ENCODE assay signal across 10 cellular contexts in the genomic region with DNA sequence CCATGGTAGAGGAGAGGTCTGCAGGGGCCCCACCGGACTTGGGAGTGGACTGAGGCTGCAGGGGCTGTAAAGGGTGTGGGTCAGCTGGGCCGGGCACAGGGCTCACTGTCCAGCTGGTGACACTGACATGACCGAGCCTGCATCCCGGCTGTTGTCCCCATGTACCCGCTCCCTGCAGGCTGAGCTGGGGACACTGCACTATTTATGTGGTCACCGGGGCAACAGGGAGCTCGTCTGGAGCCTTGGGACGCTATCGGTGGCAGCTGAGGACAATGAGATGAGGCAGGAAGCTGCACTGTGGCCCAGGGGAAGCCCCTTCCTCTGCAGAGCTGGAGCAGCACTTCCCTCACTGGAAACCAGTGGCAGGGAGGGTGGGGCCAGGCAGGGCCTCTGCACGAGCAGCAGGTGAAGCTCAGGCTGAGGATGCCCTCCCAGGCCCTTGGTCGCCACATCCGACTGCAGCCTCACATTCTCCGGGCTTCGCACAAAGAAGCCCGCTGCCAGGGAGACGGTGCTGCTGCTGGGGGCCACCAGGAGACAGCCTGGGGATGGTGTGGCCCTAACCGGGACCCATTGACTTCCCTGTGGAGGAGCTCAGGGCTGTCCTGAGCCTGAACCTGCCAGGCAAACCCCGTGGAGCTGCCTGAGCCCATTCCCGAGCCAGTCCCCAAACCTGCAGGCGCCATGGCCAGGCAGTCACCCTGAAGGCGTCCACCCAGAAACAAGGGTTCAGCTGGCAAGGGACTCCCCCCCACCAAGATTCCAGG. TPM values are rescaled to one million over a fixed set of nuclear protein-coding genes. Genes with fewer than 3 reads are reported as not detected.
DNase-seq lines count a peak whose midpoint lies in the region; ATAC-seq and TF ChIP-seq lines count a peak whose summit lies in the region.
"Had no signal": no experiment of that assay in that cellular context is flagged by ENCODE, and none has a peak within 500 bp of the region (broad histone marks: within the 10 kb centered on the region; RNA-seq: fewer than 3 reads in every experiment).

No MANE protein-coding gene starts in this region.

- POLR2A ChIA-PET in activated CD8-positive, alpha-beta T cell treated with anti-CD3 and anti-CD28 coated beads for 36 hours (lab: Charles Lee), result interaction anchor here (0.6 kb wide), 1 partner anchor 1257 kb away, joined by 3 read pairs; no protein-coding TSS in a partner anchor

- intact Hi-C loops in activated CD8-positive, alpha-beta T cell treated with anti-CD3 and anti-CD28 coated beads for 36 hours (cut with micrococcal nuclease), result loop anchor here (5.0 kb wide), 1 partner anchor 84 kb away; no protein-coding TSS in a partner anchor

- CTCF ChIA-PET in activated CD8-positive, alpha-beta T cell treated with anti-CD3 and anti-CD28 coated beads for 36 hours (lab: Charles Lee), result interaction anchor here (0.8 kb wide), 1 partner anchor 166 kb away, joined by 3 read pairs; no protein-coding TSS in a partner anchor

- no peak overlapping the region for H3K4me3 Mint-ChIP-seq in activated CD8-positive, alpha-beta T cell treated with anti-CD3 and anti-CD28 coated beads for 36 hours
- H3K4me3 Mint-ChIP-seq: T-helper 1 cell treated with Interleukin-12 subunit alpha and Interleukin-12 subunit beta and Interleukin-4 antibody, amounts not matched to agents 30 μg/mL and 1 μg/mL, for 36 hours had no signal

- H3K27ac Mint-ChIP-seq in activated CD8-positive, alpha-beta T cell treated with anti-CD3 and anti-CD28 coated beads for 36 hours, result no peak overlapping the region
- H3K27ac Mint-ChIP-seq: T-helper 1 cell treated with Interleukin-12 subunit alpha and Interleukin-12 subunit beta and Interleukin-4 antibody, amounts not matched to agents 30 μg/mL and 1 μg/mL, for 36 hours had no signal

- TF ChIP-seq CTCF in activated CD8-positive, alpha-beta T cell treated with anti-CD3 and anti-CD28 coated beads for 36 hours (IDR thresholded peaks at IDR 0.05), result no peak

- no peaks in the 10 kb centered on the region for H3K36me3 Mint-ChIP-seq in activated CD8-positive, alpha-beta T cell treated with anti-CD3 and anti-CD28 coated beads for 36 hours (ENCODE audit: low read depth)
- H3K36me3 Mint-ChIP-seq: naive thymus-derived CD4-positive, alpha-beta T cell had no signal

- no peaks in the 10 kb centered on the region for H3K9me3 Mint-ChIP-seq in activated CD8-positive, alpha-beta T cell treated with anti-CD3 and anti-CD28 coated beads for 36 hours
- H3K9me3 Mint-ChIP-seq: naive thymus-derived CD4-positive, alpha-beta T cell; T-helper 1 cell treated with Interleukin-12 subunit alpha and Interleukin-12 subunit beta and Interleukin-4 antibody, amounts not matched to agents 30 μg/mL and 1 μg/mL, for 36 hours had no signal

- peak; percentile 68 for ATAC-seq in activated CD8-positive, alpha-beta T cell treated with anti-CD3 and anti-CD28 coated beads for 36 hours
- ATAC-seq in HG02759 (IDR thresholded peaks at IDR 0.05; ENCODE audit: unreplicated experiment) (no peak), HG02571 (IDR thresholded peaks at IDR 0.05; ENCODE audit: unreplicated experiment) (no peak), HG03354 (IDR thresholded peaks at IDR 0.05; ENCODE audit: poor library complexity, severe bottlenecking, unreplicated experiment) (no peak)

- H3K27me3 Mint-ChIP-seq in activated CD8-positive, alpha-beta T cell treated with anti-CD3 and anti-CD28 coated beads for 36 hours, result no peaks in the 10 kb centered on the region
- H3K27me3 Mint-ChIP-seq: naive thymus-derived CD4-positive, alpha-beta T cell had no signal

- H3K4me1 Mint-ChIP-seq in activated CD8-positive, alpha-beta T cell treated with anti-CD3 and anti-CD28 coated beads for 36 hours (ENCODE audit: low read depth), result peaks cover 11% of the 10 kb centered on the region

- DNase-seq in NCI-H1417 (lab: John Stamatoyannopoulos, UW) (peak in 2 of 3 experiments; percentile 64 to 83), iPS-NIHi11 (ENCODE audit: low spot score) (peak; percentile 56), COLO829 (ENCODE audit: low spot score) (no peak)
- peak; percentile 34 for DNase-seq in activated CD8-positive, alpha-beta T cell treated with anti-CD3 and anti-CD28 coated beads for 36 hours
- DNase-seq in stimulated activated CD8-positive, alpha-beta memory T cell treated with anti-CD3 and anti-CD28 coated beads, Interleukin-4, amount 100 ng/mL, for 48 hours, result peak; percentile 37

RNA-seq across cellular contexts. Expression of gene ZDHHC11B, which starts 26.4 kb away (rescaled TPM):
- total RNA-seq in activated CD8-positive, alpha-beta T cell treated with anti-CD3 and anti-CD28 coated beads for 36 hours, result under 1 TPM in 1 of 2 experiments, not detected in 1; 0.59 TPM
